Comparison of ENCODE assay signal across 21 cellular contexts in the genomic region with DNA sequence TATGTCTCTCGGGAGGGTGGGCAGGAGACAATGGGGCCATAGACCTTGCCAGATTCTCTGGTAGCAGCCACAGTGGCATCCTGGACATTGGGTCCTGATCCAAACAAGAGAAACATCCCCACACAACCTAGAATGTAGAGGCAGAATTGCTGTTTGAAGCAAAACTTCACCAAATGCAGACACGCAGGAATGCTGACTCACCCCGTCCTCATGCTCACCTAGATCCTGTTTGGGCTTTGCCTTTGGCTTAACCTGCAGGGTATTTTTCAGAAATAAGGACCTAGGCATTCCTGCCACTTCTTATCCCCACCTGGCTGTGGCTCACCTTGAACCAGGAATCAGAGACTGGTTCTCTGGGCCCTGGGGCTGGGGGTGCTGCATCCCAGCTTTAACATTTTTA. TPM values are rescaled to one million over a fixed set of nuclear protein-coding genes. Genes with fewer than 3 reads are reported as not detected.
"Had no signal": no experiment of that assay in that cellular context is flagged by ENCODE, and none has a peak within 500 bp of the region (broad histone marks: within the 10 kb centered on the region; RNA-seq: fewer than 3 reads in every experiment).

No MANE protein-coding gene starts in this region.

- ATAC-seq: esophagus mucosa; gastrocnemius medialis; stimulated activated memory B cell treated with anti-CD40 and anti-IgM and Interleukin-4, amounts not matched to agents 10 μg/mL and 1 μg/mL and 100 μg/mL, for 72 hours; upper lobe of right lung had no signal

- H3K9me3 Mint-ChIP-seq: activated CD4-positive, alpha-beta memory T cell treated with anti-CD3 and anti-CD28 coated beads for 36 hours; activated naive CD4-positive, alpha-beta T cell treated with anti-CD3 and anti-CD28 coated beads, Interleukin-2, amount 10 ng/mL, durations not matched to agents 7 days and 5 days; activated T-helper 2 cell treated with anti-CD3 and anti-CD28 coated beads, Interferon-gamma antibody, Interleukin-2, Interleukin-4, amounts not matched to agents 10 μg/mL and 5 μg/mL and 100 μg/mL, durations not matched to agents 14 hours and 24 hours and 36 hours; nephron; stimulated activated memory B cell treated with anti-CD40 and anti-IgM and Interleukin-4, amounts not matched to agents 10 μg/mL and 1 μg/mL and 100 μg/mL, for 72 hours had no signal

- H3K4me1 ChIP-seq: breast epithelium, upper lobe of right lung had no signal

- H3K27me3 ChIP-seq: breast epithelium, gastrocnemius medialis, upper lobe of right lung had no signal

- H3K27ac ChIP-seq: breast epithelium, gastrocnemius medialis, left ventricle myocardium inferior, sigmoid colon, thoracic aorta, upper lobe of right lung had no signal

- H3K4me3 Mint-ChIP-seq: activated CD4-positive, alpha-beta memory T cell treated with anti-CD3 and anti-CD28 coated beads for 36 hours; activated naive CD4-positive, alpha-beta T cell treated with anti-CD3 and anti-CD28 coated beads, Interleukin-2, amount 10 ng/mL, durations not matched to agents 7 days and 5 days; nephron; stimulated activated memory B cell treated with anti-CD40 and anti-IgM and Interleukin-4, amounts not matched to agents 10 μg/mL and 1 μg/mL and 100 μg/mL, for 72 hours had no signal

- H3K4me1 Mint-ChIP-seq: nephron had no signal

- H3K9me3 ChIP-seq: gastrocnemius medialis, left ventricle myocardium inferior, sigmoid colon, thoracic aorta, upper lobe of right lung had no signal

- FAIRE-seq: astrocyte, TTC549 had no signal

- H3K27me3 Mint-ChIP-seq: activated CD4-positive, alpha-beta memory T cell treated with anti-CD3 and anti-CD28 coated beads for 36 hours; stimulated activated memory B cell treated with anti-CD40 and anti-IgM and Interleukin-4, amounts not matched to agents 10 μg/mL and 1 μg/mL and 100 μg/mL, for 72 hours had no signal

- DNase-seq: activated CD4-positive, alpha-beta memory T cell treated with anti-CD3 and anti-CD28 coated beads for 36 hours; activated naive CD4-positive, alpha-beta T cell treated with anti-CD3 and anti-CD28 coated beads, Interleukin-2, amount 10 ng/mL, durations not matched to agents 7 days and 5 days; cerebellar nuclear complex; effector CD4-positive, alpha-beta T cell; gastrocnemius medialis; head of caudate nucleus; left ventricle myocardium inferior; mammary epithelial cell; midbrain; nucleus accumbens; sigmoid colon; stimulated activated CD4-positive, alpha-beta T cell treated with anti-CD3 and anti-CD28 coated beads, Interleukin-4, amount 100 ng/mL, for 4 hours; upper lobe of right lung had no signal

- H3K4me3 ChIP-seq: breast epithelium, gastrocnemius medialis, left ventricle myocardium inferior, sigmoid colon, thoracic aorta, upper lobe of right lung had no signal

- H3K27ac Mint-ChIP-seq: activated CD4-positive, alpha-beta memory T cell treated with anti-CD3 and anti-CD28 coated beads for 36 hours; activated naive CD4-positive, alpha-beta T cell treated with anti-CD3 and anti-CD28 coated beads, Interleukin-2, amount 10 ng/mL, durations not matched to agents 7 days and 5 days; activated T-helper 2 cell treated with anti-CD3 and anti-CD28 coated beads, Interferon-gamma antibody, Interleukin-2, Interleukin-4, amounts not matched to agents 10 μg/mL and 5 μg/mL and 100 μg/mL, durations not matched to agents 14 hours and 24 hours and 36 hours; nephron; stimulated activated memory B cell treated with anti-CD40 and anti-IgM and Interleukin-4, amounts not matched to agents 10 μg/mL and 1 μg/mL and 100 μg/mL, for 72 hours had no signal

RNA-seq across cellular contexts. Expression of gene IL4I1, which starts 11.9 kb away (rescaled TPM):
- total RNA-seq: esophagus mucosa, left ventricle myocardium inferior, mammary epithelial cell had no signal
